In genomic region chr16:85752511-85753420, GRCh38 we compare ENCODE assay signal across 8 cellular contexts. TPM values are rescaled to one million over a fixed set of nuclear protein-coding genes. Genes with fewer than 3 reads are reported as not detected.
A peak's percentile ranks its signal among the peaks of the same experiment; 100 is the strongest.
DNase-seq lines count a peak whose midpoint lies in the region; TF ChIP-seq lines count a peak whose summit lies in the region.

No MANE protein-coding gene starts in this region.

- TF ChIP-seq CTCF in astrocyte of the spinal cord (IDR thresholded peaks at IDR 0.05; ENCODE audit: low read depth, low read length) (peak; percentile 38), mesothelial cell of epicardium (IDR thresholded peaks at IDR 0.05; ENCODE audit: unreplicated experiment) (no peak), progenitor cell of endocrine pancreas (IDR thresholded peaks at IDR 0.05; ENCODE audit: unreplicated experiment) (no peak)

- no peak overlapping the region for H3K4me3 ChIP-seq in astrocyte of the spinal cord (ENCODE audit: low read depth, low read length)

- no peaks in the 10 kb centered on the region for H3K9me3 Mint-ChIP-seq in mesothelial cell of epicardium
- no peaks in the 10 kb centered on the region for H3K9me3 Mint-ChIP-seq in progenitor cell of endocrine pancreas (ENCODE audit: low read depth)

- H3K27ac Mint-ChIP-seq in mesothelial cell of epicardium, result peak overlapping the region; percentile 66
- no peak overlapping the region for H3K27ac Mint-ChIP-seq in progenitor cell of endocrine pancreas

- H3K36me3 Mint-ChIP-seq in mesothelial cell of epicardium (no peaks in the 10 kb centered on the region), progenitor cell of endocrine pancreas (ENCODE audit: insufficient read depth) (no peaks in the 10 kb centered on the region)

- H3K4me1 Mint-ChIP-seq in mesothelial cell of epicardium, result peaks cover 44% of the 10 kb centered on the region
- H3K4me1 Mint-ChIP-seq in progenitor cell of endocrine pancreas (ENCODE audit: low read depth), result peaks cover 6% of the 10 kb centered on the region

- in situ Hi-C loops in astrocyte of the spinal cord (cut with HindIII; ENCODE audit: low sequenced_read_pairs), result no loop called here

- peak; percentile 18 for DNase-seq in COLO668 (lab: John Stamatoyannopoulos, UW; ENCODE audit: unreplicated experiment)
- DNase-seq in MV-4-11 (lab: John Stamatoyannopoulos, UW), result peak; percentile 40
- DNase-seq in astrocyte of the spinal cord (ENCODE audit: low read depth, low spot score), result no peak
- peak in 1 of 2 experiments; percentile 66 for DNase-seq in mesothelial cell of epicardium (ENCODE audit: low spot score in 2 of 2, unreplicated experiment in 2 of 2)
- no peak for DNase-seq in stimulated activated CD4-positive, alpha-beta T cell treated with anti-CD3 and anti-CD28 coated beads, Interleukin-4, amount 100 ng/mL, for 4 hours
- no peak for DNase-seq in GDM1 (lab: John Stamatoyannopoulos, UW)
- DNase-seq in kidney glomerular epithelial cell (lab: John Stamatoyannopoulos, UW), result no peak
- no peak for DNase-seq in progenitor cell of endocrine pancreas (ENCODE audit: low spot score, unreplicated experiment)

- H3K27me3 Mint-ChIP-seq in mesothelial cell of epicardium (ENCODE audit: low read depth) (peaks cover 9% of the 10 kb centered on the region), progenitor cell of endocrine pancreas (peaks cover 64% of the 10 kb centered on the region)

- H3K4me3 Mint-ChIP-seq in mesothelial cell of epicardium (peak overlapping the region; percentile 2), progenitor cell of endocrine pancreas (ENCODE audit: low read depth) (no peak overlapping the region)

RNA-seq across cellular contexts. Expression of gene C16orf74, which starts 1.9 kb away (rescaled TPM):
- 11.2 to 12.1 TPM (median 12.0 TPM) in 3 replicates for total RNA-seq in mesothelial cell of epicardium
- total RNA-seq in progenitor cell of endocrine pancreas, result 0.42 and 0.65 TPM in 2 replicates

RNA-seq across cellular contexts. Expression of gene EMC8, which starts 46.6 kb away (rescaled TPM):
- total RNA-seq in mesothelial cell of epicardium (28.7 to 32.3 TPM (median 31.6 TPM) in 3 replicates), progenitor cell of endocrine pancreas (45.2 and 48.7 TPM in 2 replicates)

RNA-seq across cellular contexts. Expression of gene COX4I1, which starts 46.7 kb away (rescaled TPM):
- 333 to 346 TPM (median 338 TPM) in 3 replicates for total RNA-seq in mesothelial cell of epicardium
- total RNA-seq in progenitor cell of endocrine pancreas, result 466 and 513 TPM in 2 replicates

Comparison
In these comparisons a context has a peak if more than half of its experiments do, and no peak if none do; other contexts are left out.
1. DNase-seq: peak in COLO668 (single experiment) and MV-4-11 (single experiment); none in astrocyte of the spinal cord (single experiment), stimulated activated CD4-positive, alpha-beta T cell treated with anti-CD3 and anti-CD28 coated beads, Interleukin-4, amount 100 ng/mL, for 4 hours (0 of 2), GDM1 (single experiment), kidney glomerular epithelial cell (single experiment) and progenitor cell of endocrine pancreas (single experiment).